ENCODE assay signal across 25 cellular contexts in the genomic region with DNA sequence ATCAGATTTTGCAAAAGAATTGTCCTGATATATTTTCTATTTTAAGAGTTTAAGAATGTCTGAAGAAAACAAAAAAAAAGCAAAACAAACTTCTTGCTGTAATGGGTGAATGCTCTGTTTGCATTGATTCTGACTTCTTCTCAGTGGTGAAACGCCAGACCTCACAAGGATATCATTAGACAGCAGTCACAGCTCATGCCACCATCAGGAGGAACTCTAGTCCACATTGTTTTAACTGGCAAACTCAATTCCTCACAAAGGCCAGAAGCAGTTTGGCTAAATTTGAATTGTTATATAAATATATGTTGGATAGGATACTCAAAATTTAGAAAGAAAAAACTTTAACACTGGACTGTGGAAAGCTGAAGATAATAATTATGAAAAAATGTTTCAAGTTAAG.
"Had no signal": no experiment of that assay in that cellular context is flagged by ENCODE, and none has a peak within 500 bp of the region (broad histone marks: within the 10 kb centered on the region; RNA-seq: fewer than 3 reads in every experiment).

No MANE protein-coding gene starts in this region.

- H3K27me3 ChIP-seq: brain microvascular endothelial cell, esophagus squamous epithelium, foreskin keratinocyte, hepatocyte, left lung, ovary, thyroid gland had no signal

- H3K27ac Mint-ChIP-seq: activated CD8-positive, alpha-beta T cell treated with anti-CD3 and anti-CD28 coated beads, Interleukin-2, amount 10 ng/mL, durations not matched to agents 7 days and 5 days; activated naive CD4-positive, alpha-beta T cell treated with anti-CD3 and anti-CD28 coated beads, Interleukin-2, amount 50 U/mL, for 24 hours; activated T-helper 1 cell treated with anti-CD3 and anti-CD28 coated beads, Interleukin-12 subunit alpha, Interleukin-12 subunit beta, Interleukin-2, Interleukin-4 antibody, amounts not matched to agents 30 ng/mL and 10 ng/mL and 1 ng/mL, durations not matched to agents 14 hours and 24 hours and 36 hours; endodermal cell; immature natural killer cell; mesothelial cell of epicardium; naive thymus-derived CD8-positive, alpha-beta T cell had no signal

- H3K36me3 Mint-ChIP-seq: activated naive CD4-positive, alpha-beta T cell treated with anti-CD3 and anti-CD28 coated beads, Interleukin-2, amount 50 U/mL, for 24 hours; immature natural killer cell; mesothelial cell of epicardium had no signal

- H3K4me1 ChIP-seq: esophagus squamous epithelium, foreskin keratinocyte, left lung, prostate gland, thyroid gland had no signal

- H3K9me3 Mint-ChIP-seq: activated naive CD4-positive, alpha-beta T cell treated with anti-CD3 and anti-CD28 coated beads, Interleukin-2, amount 50 U/mL, for 24 hours; activated T-helper 1 cell treated with anti-CD3 and anti-CD28 coated beads, Interleukin-12 subunit alpha, Interleukin-12 subunit beta, Interleukin-2, Interleukin-4 antibody, amounts not matched to agents 30 ng/mL and 10 ng/mL and 1 ng/mL, durations not matched to agents 14 hours and 24 hours and 36 hours; mesothelial cell of epicardium had no signal

- FAIRE-seq: colon had no signal

- H3K4me1 Mint-ChIP-seq: activated naive CD4-positive, alpha-beta T cell treated with anti-CD3 and anti-CD28 coated beads, Interleukin-2, amount 50 U/mL, for 24 hours; endodermal cell; immature natural killer cell; mesothelial cell of epicardium; naive thymus-derived CD8-positive, alpha-beta T cell had no signal

- DNase-seq: activated CD4-positive, alpha-beta T cell treated with anti-CD3 and anti-CD28 coated beads for 1 hour; activated CD4-positive, alpha-beta T cell treated with anti-CD3 and anti-CD28 coated beads, Interleukin-2, amount 50 U/mL, for 1 hour; activated CD8-positive, alpha-beta T cell treated with anti-CD3 and anti-CD28 coated beads, Interleukin-2, amount 10 ng/mL, durations not matched to agents 7 days and 5 days; activated gamma-delta T cell treated with Interleukin-2 at 50 U/mL for 16 hours; aorta; endodermal cell; esophagus squamous epithelium; foreskin keratinocyte; immature natural killer cell; kidney glomerular epithelial cell; naive thymus-derived CD8-positive, alpha-beta T cell; ovary; stimulated activated CD4-positive, alpha-beta T cell treated with anti-CD3 and anti-CD28 coated beads, Interleukin-4, amount 100 ng/mL, for 24 hours; stimulated activated naive CD8-positive, alpha-beta T cell treated with anti-CD3 and anti-CD28 coated beads, Interleukin-15, Interleukin-2, amounts not matched to agents 100 U/mL and 50 U/mL, for 24 hours; substantia nigra; T-helper 1 cell; thyroid gland had no signal

- H3K36me3 ChIP-seq: brain microvascular endothelial cell, esophagus squamous epithelium, left lung, ovary, prostate gland, thyroid gland had no signal

- H3K4me2 ChIP-seq: hepatocyte had no signal

- ATAC-seq: activated CD8-positive, alpha-beta T cell treated with anti-CD3 and anti-CD28 coated beads, Interleukin-2, amount 10 ng/mL, durations not matched to agents 7 days and 5 days; foreskin keratinocyte; left lung; naive thymus-derived CD8-positive, alpha-beta T cell; stimulated activated naive CD8-positive, alpha-beta T cell treated with anti-CD3 and anti-CD28 coated beads, Interleukin-15, Interleukin-2, amounts not matched to agents 100 U/mL and 50 U/mL, for 24 hours had no signal

- H2AFZ ChIP-seq: hepatocyte had no signal

- H3K4me3 Mint-ChIP-seq: activated CD8-positive, alpha-beta T cell treated with anti-CD3 and anti-CD28 coated beads, Interleukin-2, amount 10 ng/mL, durations not matched to agents 7 days and 5 days; activated naive CD4-positive, alpha-beta T cell treated with anti-CD3 and anti-CD28 coated beads, Interleukin-2, amount 50 U/mL, for 24 hours; activated T-helper 1 cell treated with anti-CD3 and anti-CD28 coated beads, Interleukin-12 subunit alpha, Interleukin-12 subunit beta, Interleukin-2, Interleukin-4 antibody, amounts not matched to agents 30 ng/mL and 10 ng/mL and 1 ng/mL, durations not matched to agents 14 hours and 24 hours and 36 hours; endodermal cell; immature natural killer cell; mesothelial cell of epicardium; naive thymus-derived CD8-positive, alpha-beta T cell had no signal

- H3K79me2 ChIP-seq: hepatocyte had no signal

- H3K9me3 ChIP-seq: ovary, prostate gland, thyroid gland had no signal

- H3K27ac ChIP-seq: brain microvascular endothelial cell, esophagus squamous epithelium, foreskin keratinocyte, hepatocyte, left lung, ovary, prostate gland, thyroid gland had no signal

- H3K4me3 ChIP-seq: esophagus squamous epithelium, hepatocyte, left lung, ovary, prostate gland, thyroid gland had no signal
